21 cellular contexts compared by ENCODE assay signal in the genomic region with DNA sequence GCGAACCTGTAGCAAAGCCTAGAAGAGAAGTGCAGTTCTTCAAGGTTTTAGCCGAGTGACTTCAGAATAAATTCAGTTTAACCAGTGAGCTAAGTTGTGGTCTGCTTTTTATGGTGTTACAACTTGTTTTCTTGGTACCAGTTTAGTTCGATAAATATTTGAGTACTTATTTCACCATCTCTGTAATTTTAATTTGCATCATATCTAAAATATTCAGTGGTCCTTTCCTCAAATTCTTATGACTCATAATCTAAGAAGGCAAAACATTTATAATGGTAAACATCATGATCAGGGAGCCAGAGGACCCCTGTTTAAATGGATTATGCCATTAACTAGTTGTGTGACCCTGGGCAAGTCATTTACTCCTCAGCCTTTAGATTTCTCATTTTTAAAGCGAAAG. TPM values are rescaled to one million over a fixed set of nuclear protein-coding genes. Genes with fewer than 3 reads are reported as not detected.
DNase-seq lines count a peak whose midpoint lies in the region; ATAC-seq, FAIRE-seq and TF ChIP-seq lines count a peak whose summit lies in the region.
"Had no signal": no experiment of that assay in that cellular context is flagged by ENCODE, and none has a peak within 500 bp of the region (broad histone marks: within the 10 kb centered on the region; RNA-seq: fewer than 3 reads in every experiment).

No MANE protein-coding gene starts in this region.

- DNase-seq in AG10803 (ENCODE audit: low read depth) (peak; percentile 50), HS-27A (ENCODE audit: low read depth) (peak; percentile 40), astrocyte (ENCODE audit: low read depth) (peak; percentile 52), osteoblast (ENCODE audit: insufficient read length, low spot score, missing footprints) (peak; percentile 78), NCI-H1417 (lab: John Stamatoyannopoulos, UW) (no peak), putamen (ENCODE audit: low spot score) (no peak)
- DNase-seq: CD8-positive, alpha-beta memory T cell; DMS79; GOT3; KBM-7; NCI-H146; NCI-H2081; NCI-H748 treated with DMSO at 0.1 percent for 48 hours; NK-92 treated with Interleukin-12 subunit alpha and Interleukin-12 subunit beta, amount 100 ng/mL, for 24 hours had no signal

- no peaks in the 10 kb centered on the region for H3K27me3 ChIP-seq in astrocyte (ENCODE audit: insufficient read depth, low read length)
- H3K27me3 ChIP-seq in osteoblast (ENCODE audit: insufficient read depth, low read length) = no peaks in the 10 kb centered on the region

- no peak overlapping the region for H3K4me3 ChIP-seq in AG10803 (ENCODE audit: low read length)
- no peak overlapping the region for H3K4me3 ChIP-seq in astrocyte (ENCODE audit: insufficient read depth, low read depth, low read length)
- no peak overlapping the region for H3K4me3 ChIP-seq in osteoblast (ENCODE audit: insufficient read depth, low read length)
- H3K4me3 ChIP-seq: BLaER1 treated with 17β-estradiol and CSF1 and Interleukin-3, amounts not matched to agents 10 nM and 100 nM had no signal

- ATAC-seq in GM21529 (IDR thresholded peaks at IDR 0.05; ENCODE audit: unreplicated experiment) = no peak
- ATAC-seq: Right ventricle myocardium inferior had no signal

- FAIRE-seq in astrocyte (lab: Jason Lieb, UNC) = peak; percentile 76
- FAIRE-seq: A204.1, D721Med, G401.6, RCC 7860 had no signal

- H3K4me2 ChIP-seq in astrocyte (ENCODE audit: low read length) = no peak overlapping the region
- H3K4me2 ChIP-seq in osteoblast (ENCODE audit: insufficient read depth, low read length) = no peak overlapping the region
- H3K4me2 ChIP-seq: BLaER1 treated with 17β-estradiol and CSF1 and Interleukin-3, amounts not matched to agents 10 nM and 100 nM had no signal

- H3K4me1 Mint-ChIP-seq in astrocyte (ENCODE audit: low read depth, unreplicated experiment) = no peaks in the 10 kb centered on the region

- no peaks in the 10 kb centered on the region for H3K36me3 ChIP-seq in astrocyte (ENCODE audit: insufficient read depth, low read length)
- H3K36me3 ChIP-seq in osteoblast (ENCODE audit: insufficient read depth, low read length) = no peaks in the 10 kb centered on the region
- H3K36me3 ChIP-seq: BLaER1 treated with 17β-estradiol and CSF1 and Interleukin-3, amounts not matched to agents 10 nM and 100 nM had no signal

- H3K27ac ChIP-seq in astrocyte (ENCODE audit: low read depth, low read length) = no peak overlapping the region
- H3K27ac ChIP-seq in osteoblast (ENCODE audit: low read depth, low read length) = peak overlapping the region; percentile 36
- H3K27ac ChIP-seq: BLaER1 treated with 17β-estradiol and CSF1 and Interleukin-3, amounts not matched to agents 10 nM and 100 nM had no signal

- no peaks in the 10 kb centered on the region for H3K9me3 ChIP-seq in astrocyte (ENCODE audit: insufficient read depth, low read depth, low read length)
- no peaks in the 10 kb centered on the region for H3K9me3 ChIP-seq in osteoblast (ENCODE audit: low read depth, low read length)
- H3K9me3 ChIP-seq: BLaER1 treated with 17β-estradiol and CSF1 and Interleukin-3, amounts not matched to agents 10 nM and 100 nM had no signal

- no peak overlapping the region for H3K27ac Mint-ChIP-seq in astrocyte (ENCODE audit: unreplicated experiment)
- H3K27ac Mint-ChIP-seq: CD8-positive, alpha-beta memory T cell had no signal

- H3K36me3 Mint-ChIP-seq in astrocyte (ENCODE audit: low read depth, unreplicated experiment) = no peaks in the 10 kb centered on the region
- H3K36me3 Mint-ChIP-seq: CD8-positive, alpha-beta memory T cell had no signal

- TF ChIP-seq CTCF in AG10803 (conservative IDR thresholded peaks at IDR 0.05; ENCODE audit: low read length) (no peak), astrocyte (IDR thresholded peaks at IDR 0.05; ENCODE audit: insufficient read depth, low read depth, low read length) (no peak), osteoblast (IDR thresholded peaks at IDR 0.05; ENCODE audit: extremely low read depth, low read depth, low read length) (no peak)

- no peak overlapping the region for H2AFZ ChIP-seq in astrocyte (ENCODE audit: low read depth, low read length)
- H2AFZ ChIP-seq in osteoblast (ENCODE audit: low read length) = no peak overlapping the region

- peaks cover 12% of the 10 kb centered on the region for H3K27me3 Mint-ChIP-seq in astrocyte (ENCODE audit: low read depth, unreplicated experiment)

- no peak overlapping the region for H3K9ac ChIP-seq in astrocyte (ENCODE audit: low read length)
- H3K9ac ChIP-seq: BLaER1 treated with 17β-estradiol and CSF1 and Interleukin-3, amounts not matched to agents 10 nM and 100 nM had no signal

- no peak overlapping the region for H3K4me3 Mint-ChIP-seq in astrocyte (ENCODE audit: unreplicated experiment)
- H3K4me3 Mint-ChIP-seq: CD8-positive, alpha-beta memory T cell had no signal

- H3K4me1 ChIP-seq in astrocyte (ENCODE audit: insufficient read depth, low read length) (peaks cover 5% of the 10 kb centered on the region), osteoblast (ENCODE audit: insufficient read depth, low read length) (peaks cover 18% of the 10 kb centered on the region)

- H3K9me3 Mint-ChIP-seq in astrocyte (ENCODE audit: unreplicated experiment) = no peaks in the 10 kb centered on the region

- H4K20me1 ChIP-seq in astrocyte (ENCODE audit: insufficient read depth, low read length) (no peaks in the 10 kb centered on the region), osteoblast (ENCODE audit: insufficient read depth, low read length) (no peaks in the 10 kb centered on the region)

- H3K79me2 ChIP-seq in astrocyte (ENCODE audit: insufficient read depth, low read length) = no peaks in the 10 kb centered on the region
- H3K79me2 ChIP-seq in osteoblast (ENCODE audit: insufficient read depth, low read length) = peaks cover 7% of the 10 kb centered on the region

RNA-seq across cellular contexts. Expression of a gene that starts 4.1 kb away (rescaled TPM):
- 2.1 and 4.4 TPM in 2 replicates for total RNA-seq in astrocyte
- total RNA-seq in osteoblast = 9.7 and 11.2 TPM in 2 replicates
- total RNA-seq: CD8-positive, alpha-beta memory T cell had no signal

Comparison
In these comparisons a context has a peak if more than half of its experiments do, and no peak if none do; other contexts are left out.
1. DNase-seq: peak in AG10803 (single experiment), HS-27A (single experiment), astrocyte (single experiment) and osteoblast (single experiment); none in NCI-H1417 (0 of 3) and putamen (single experiment).